ENCODE assay signal across 8 cellular contexts in the genomic region with DNA sequence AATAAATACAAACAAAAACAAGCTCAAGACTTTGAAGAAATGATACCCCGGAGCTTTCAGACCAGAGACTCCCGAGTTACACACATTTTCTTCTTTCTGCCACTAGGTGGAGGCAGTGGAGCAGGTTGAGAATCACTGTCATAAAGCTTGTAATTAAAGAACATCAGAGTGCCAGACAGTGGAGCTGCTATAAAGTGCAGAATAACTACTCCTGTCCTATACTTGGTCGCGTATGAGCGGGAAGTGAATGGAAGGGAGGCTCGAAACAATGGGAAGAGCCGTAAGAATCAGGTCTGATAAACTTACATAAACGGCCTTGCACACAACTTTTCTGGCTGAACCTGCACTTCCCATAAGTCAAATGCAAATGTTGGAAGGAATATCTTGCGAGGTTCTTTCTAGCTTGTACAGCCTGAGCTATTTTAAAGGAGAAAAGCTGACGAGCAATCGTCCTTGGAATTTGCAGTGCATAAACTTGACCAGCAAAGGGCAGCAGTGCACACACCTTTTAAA.
DNase-seq lines count a peak whose midpoint lies in the region; ATAC-seq, FAIRE-seq and TF ChIP-seq lines count a peak whose summit lies in the region.

No MANE protein-coding gene starts in this region.

- H3K27ac ChIP-seq in AG04450 (ENCODE audit: low read depth, low read length) (no peak overlapping the region), liver (ENCODE audit: low read depth in 1 of 2, low read length in 2 of 2) (no peak overlapping the region), testis (no peak overlapping the region)

- DNase-seq in AG04450 (ENCODE audit: low read depth, low spot score), result no peak
- DNase-seq in GM04504 (ENCODE audit: low read depth), result peak; percentile 22
- peak; percentile 76 for DNase-seq in KBM-7
- peak; percentile 44 for DNase-seq in RCC 7860 (ENCODE audit: low spot score)
- peak; percentile 25 for DNase-seq in cerebellum (ENCODE audit: low spot score)
- DNase-seq in testis, result peak; percentile 70

- POLR2A ChIA-PET in AG04450 (lab: Yijun Ruan, JAX), result no interaction called here

- in situ Hi-C loops in KBM-7 (cut with MboI; ENCODE audit: low pct_unique_long_range_greater_than_20kb, low sequenced_read_pairs), result no loop called here

- FAIRE-seq in RCC 7860 (lab: Jason Lieb, UNC), result peak; percentile 72

- WGBS in liver, result 13% methylated on average over 11 of the region's 11 CpGs
- 0 to 1% methylated on average over 11 of the region's 11 CpGs for WGBS in testis, 2 donors

- H3K4me1 ChIP-seq in liver (ENCODE audit: control insufficient read depth in 4 of 4, insufficient read depth in 4 of 4, low read length in 3 of 4) (no peaks in the 10 kb centered on the region), testis (no peaks in the 10 kb centered on the region)

- H3K4me3 ChIP-seq in AG04450 (ENCODE audit: low read depth, low read length) (no peak overlapping the region), liver (ENCODE audit: low read depth in 1 of 3, low read length in 3 of 3) (no peak overlapping the region), testis (peak overlapping the region in 1 of 2 donors; percentile 11)

- ATAC-seq in GM21381 (IDR thresholded peaks at IDR 0.05; ENCODE audit: unreplicated experiment), result no peak

- H3K9me3 ChIP-seq in AG04450 (ENCODE audit: control insufficient read depth, insufficient read depth, low read length) (no peaks in the 10 kb centered on the region), liver (ENCODE audit: control insufficient read depth in 4 of 4, low read length in 3 of 4) (no peaks in the 10 kb centered on the region), testis (no peaks in the 10 kb centered on the region)

- no peak overlapping the region for H3K9ac ChIP-seq in liver (ENCODE audit: low read depth in 1 of 2, low read length in 2 of 2)

- intact Hi-C loops in testis (cut with DNase I; ENCODE audit: low total_unique reads), result no loop called here

- CTCF ChIA-PET in AG04450 (lab: Charles Lee), result interaction anchor here (0.6 to 2.8 kb wide), 42 partner anchors 8 to 273 kb away, joined by 3 to 50 read pairs (median 4); no protein-coding TSS in a partner anchor

- H3K27me3 ChIP-seq in AG04450 (ENCODE audit: control insufficient read depth, insufficient read depth, low read length) (no peaks in the 10 kb centered on the region), liver (ENCODE audit: control insufficient read depth in 4 of 4, insufficient read depth in 4 of 4, low read length in 3 of 4) (peaks cover 0 to 3% (median 0%) of the 10 kb centered on the region in 4 donors), testis (no peaks in the 10 kb centered on the region)

- H3K36me3 ChIP-seq in liver (ENCODE audit: control insufficient read depth in 4 of 4, insufficient read depth in 3 of 4, low read depth in 1 of 4, low read length in 3 of 4), result no peaks in the 10 kb centered on the region
- no peaks in the 10 kb centered on the region for H3K36me3 ChIP-seq in testis (ENCODE audit: low read depth, missing control alignments)

- no peak for TF ChIP-seq POLR2A in testis (IDR thresholded peaks at IDR 0.05)

- TF ChIP-seq CTCF in AG04450 (IDR thresholded peaks at IDR 0.05; ENCODE audit: low read depth, low read length) (peak; percentile 86), liver (IDR thresholded peaks at IDR 0.05; ENCODE audit: low read depth, low read length, missing input control) (peak; percentile 69), testis (IDR thresholded peaks at IDR 0.05) (peak; percentile 57 to 81 (median 65))

- peak; percentile 79 to 81 for TF ChIP-seq RAD21 in liver (IDR thresholded peaks at IDR 0.05)

TF ChIP-seq in liver, 16 proteins besides CTCF, POLR2A, EP300 and RAD21:
- TF ChIP-seq EGR1 (IDR thresholded peaks at IDR 0.05; ENCODE audit: low read depth in 2 of 2) (no peak), YY1 (IDR thresholded peaks at IDR 0.05) (no peak), NR2F2 (IDR thresholded peaks at IDR 0.05) (no peak), RXRA (IDR thresholded peaks at IDR 0.05) (no peak)
- TF ChIP-seq, protein P1, sequence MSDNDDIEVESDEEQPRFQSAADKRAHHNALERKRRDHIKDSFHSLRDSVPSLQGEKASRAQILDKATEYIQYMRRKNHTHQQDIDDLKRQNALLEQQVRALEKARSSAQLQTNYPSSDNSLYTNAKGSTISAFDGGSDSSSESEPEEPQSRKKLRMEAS (IDR thresholded peaks at IDR 0.05), result no peak
